ENCODE assay signal across 9 cellular contexts in the genomic region with DNA sequence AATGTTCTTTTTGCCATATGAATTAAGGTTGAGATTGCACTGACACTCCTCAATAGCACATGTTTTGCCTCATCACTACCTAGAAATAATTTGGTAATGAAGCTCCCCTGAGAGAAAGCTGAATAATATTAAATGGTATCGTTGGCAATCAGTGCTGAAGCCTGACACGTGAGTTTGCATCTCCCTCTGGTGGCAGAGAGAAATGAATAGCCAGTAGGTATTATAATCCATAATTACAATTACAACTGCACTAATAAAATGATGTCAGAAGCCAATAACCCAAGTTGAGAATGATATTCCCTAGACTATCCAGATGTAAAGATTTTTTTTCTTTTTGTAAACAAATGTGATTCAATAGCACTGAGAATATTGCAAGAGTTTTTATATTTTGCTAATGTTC.
DNase-seq lines count a peak whose midpoint lies in the region; ATAC-seq and TF ChIP-seq lines count a peak whose summit lies in the region.
"Had no signal": no experiment of that assay in that cellular context is flagged by ENCODE, and none has a peak within 500 bp of the region (broad histone marks: within the 10 kb centered on the region; RNA-seq: fewer than 3 reads in every experiment).

No MANE protein-coding gene starts in this region.

- H3K4me3 ChIP-seq in choroid plexus epithelial cell (ENCODE audit: low read depth, low read length) = no peak overlapping the region

- TF ChIP-seq CTCF in choroid plexus epithelial cell (conservative IDR thresholded peaks at IDR 0.05; ENCODE audit: low read depth, low read length) = peak; percentile 44

- DNase-seq in COR-L47 (lab: John Stamatoyannopoulos, UW) = peak; percentile 52
- DNase-seq in NCI-H1930 (lab: John Stamatoyannopoulos, UW) = peak; percentile 10 to 20
- DNase-seq in choroid plexus epithelial cell (ENCODE audit: low read depth) = peak; percentile 1
- no peak for DNase-seq in activated CD4-positive, alpha-beta T cell treated with anti-CD3 and anti-CD28 coated beads for 48 hours
- no peak for DNase-seq in activated CD4-positive, alpha-beta T cell treated with anti-CD3 and anti-CD28 coated beads, Interleukin-2, amount 50 U/mL, for 48 hours
- DNase-seq in medulla oblongata (ENCODE audit: extremely low spot score) = no peak
- DNase-seq: GOT3 had no signal

- ATAC-seq in GM18907 (IDR thresholded peaks at IDR 0.05; ENCODE audit: unreplicated experiment) (peak; percentile 78), HG02763 (IDR thresholded peaks at IDR 0.05; ENCODE audit: unreplicated experiment) (no peak)

Comparison
In these comparisons a context has a peak if more than half of its experiments do, and no peak if none do; other contexts are left out.
1. DNase-seq: peak in COR-L47 (single experiment), NCI-H1930 (2 of 2) and choroid plexus epithelial cell (single experiment); none in activated CD4-positive, alpha-beta T cell treated with anti-CD3 and anti-CD28 coated beads for 48 hours (single experiment), activated CD4-positive, alpha-beta T cell treated with anti-CD3 and anti-CD28 coated beads, Interleukin-2, amount 50 U/mL, for 48 hours (0 of 2) and medulla oblongata (single experiment).